ENCODE assay signal across 9 cellular contexts in the genomic region with DNA sequence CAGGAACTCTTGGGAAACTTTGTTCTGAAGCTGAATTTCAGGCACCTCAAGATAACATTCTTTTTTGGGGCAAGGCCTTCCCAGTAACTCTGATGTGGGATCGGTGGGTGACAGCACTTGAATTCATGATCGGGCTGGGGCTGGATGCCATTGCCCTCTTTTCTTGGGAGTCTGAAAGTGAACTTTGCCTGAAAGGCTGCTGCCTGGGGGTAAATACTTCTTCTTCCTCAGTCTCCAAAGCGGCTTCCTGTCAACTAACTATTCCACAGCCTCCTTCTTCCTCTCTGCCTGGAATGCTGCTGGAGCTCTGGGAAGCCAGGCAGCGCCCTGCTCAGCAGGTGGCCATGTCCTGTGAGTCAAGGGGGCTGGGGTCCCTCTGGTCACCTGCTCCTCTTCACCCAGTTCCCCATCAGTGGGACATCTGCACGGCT.
A peak's percentile ranks its signal among the peaks of the same experiment; 100 is the strongest.
DNase-seq lines count a peak whose midpoint lies in the region; TF ChIP-seq lines count a peak whose summit lies in the region.
"Had no signal": no experiment of that assay in that cellular context is flagged by ENCODE, and none has a peak within 500 bp of the region (broad histone marks: within the 10 kb centered on the region; RNA-seq: fewer than 3 reads in every experiment).

No MANE protein-coding gene starts in this region.

- TF ChIP-seq CTCF in HFF-Myc (IDR thresholded peaks at IDR 0.05; ENCODE audit: low read depth, low read length, missing control alignments) (no peak), ascending aorta (IDR thresholded peaks at IDR 0.05) (no peak), liver (IDR thresholded peaks at IDR 0.05; ENCODE audit: low read depth, low read length, missing input control) (no peak), stomach (IDR thresholded peaks at IDR 0.05) (no peak)

- no peak for DNase-seq in HFF-Myc (ENCODE audit: extremely low read depth, low read depth)
- DNase-seq in ascending aorta (ENCODE audit: low spot score in 2 of 2), result no peak
- no peak for DNase-seq in stomach
- no peak for DNase-seq in SKM-1 (lab: John Stamatoyannopoulos, UW; ENCODE audit: unreplicated experiment)
- no peak for DNase-seq in T-helper 9 cell
- DNase-seq in Kasumi-1 (lab: John Stamatoyannopoulos, UW), result no peak
- DNase-seq in GM19240 (ENCODE audit: insufficient read length, low spot score), result no peak
- DNase-seq: activated effector memory CD4-positive, alpha-beta T cell treated with anti-CD3 and anti-CD28 coated beads, Interleukin-2, amount 50 U/mL, for 16 hours had no signal

- H3K36me3 ChIP-seq in ascending aorta (no peaks in the 10 kb centered on the region), liver (ENCODE audit: control insufficient read depth in 4 of 4, insufficient read depth in 3 of 4, low read depth in 1 of 4, low read length in 3 of 4) (no peaks in the 10 kb centered on the region), stomach (no peaks in the 10 kb centered on the region)

- no peaks in the 10 kb centered on the region for H3K9me3 ChIP-seq in ascending aorta
- H3K9me3 ChIP-seq in liver (ENCODE audit: control insufficient read depth in 4 of 4, low read length in 3 of 4), result no peaks in the 10 kb centered on the region
- H3K9me3 ChIP-seq in stomach, result no peaks in the 10 kb centered on the region

- 25% methylated on average over 5 of the region's 5 CpGs for WGBS in liver
- 58 to 72% (median 67%) methylated on average over 5 of the region's 5 CpGs for WGBS in stomach, 5 donors

- H3K27ac ChIP-seq in ascending aorta (peak overlapping the region; percentile 76 to 77), liver (ENCODE audit: low read depth in 1 of 2, low read length in 2 of 2) (peak overlapping the region; percentile 92), stomach (peak overlapping the region; percentile 27 to 93 (median 88))

- H3K4me3 ChIP-seq in HFF-Myc (replicated peaks; ENCODE audit: low read depth, low read length) (peak overlapping the region; percentile 0; the same call in 1 of the 2 replicates), ascending aorta (no peak overlapping the region), liver (ENCODE audit: low read depth in 1 of 3, low read length in 3 of 3) (peak overlapping the region; percentile 30 to 50 (median 32)), stomach (no peak overlapping the region)

- intact Hi-C loops in ascending aorta (cut with DNase I), result loop anchor here (5.0 kb wide), 1 partner anchor 135 kb away; the partner anchor contains the start of gene PRKAR1A
- intact Hi-C loops in stomach (cut with DNase I; ENCODE audit: low total_unique reads), result no loop called here

- no peak for TF ChIP-seq POLR2A in stomach (IDR thresholded peaks at IDR 0.05)

- H3K27me3 ChIP-seq in ascending aorta (no peaks in the 10 kb centered on the region), liver (ENCODE audit: control insufficient read depth in 4 of 4, insufficient read depth in 4 of 4, low read length in 3 of 4) (no peaks in the 10 kb centered on the region), stomach (no peaks in the 10 kb centered on the region)

- TF ChIP-seq EP300 in stomach (IDR thresholded peaks at IDR 0.05), result no peak

- peak overlapping the region; percentile 24 to 39 for H3K9ac ChIP-seq in liver (ENCODE audit: low read depth in 1 of 2, low read length in 2 of 2)

- H3K4me1 ChIP-seq in ascending aorta (peaks cover 12% of the 10 kb centered on the region in 2 donors), liver (ENCODE audit: control insufficient read depth in 4 of 4, insufficient read depth in 4 of 4, low read length in 3 of 4) (peaks cover 7 to 29% (median 22%) of the 10 kb centered on the region in 4 donors), stomach (peaks cover 16 to 23% (median 20%) of the 10 kb centered on the region in 4 donors)

- TF ChIP-seq RAD21 in liver (IDR thresholded peaks at IDR 0.05), result no peak

TF ChIP-seq in liver, 16 proteins besides CTCF, POLR2A, EP300 and RAD21:
- TF ChIP-seq NR2F2 (IDR thresholded peaks at IDR 0.05) (no peak), REST (IDR thresholded peaks at IDR 0.05) (peak; percentile 5), YY1 (IDR thresholded peaks at IDR 0.05) (no peak), EGR1 (IDR thresholded peaks at IDR 0.05; ENCODE audit: low read depth in 2 of 2) (no peak), FOXA1 (IDR thresholded peaks at IDR 0.05) (no peak)
- TF ChIP-seq, protein P1, sequence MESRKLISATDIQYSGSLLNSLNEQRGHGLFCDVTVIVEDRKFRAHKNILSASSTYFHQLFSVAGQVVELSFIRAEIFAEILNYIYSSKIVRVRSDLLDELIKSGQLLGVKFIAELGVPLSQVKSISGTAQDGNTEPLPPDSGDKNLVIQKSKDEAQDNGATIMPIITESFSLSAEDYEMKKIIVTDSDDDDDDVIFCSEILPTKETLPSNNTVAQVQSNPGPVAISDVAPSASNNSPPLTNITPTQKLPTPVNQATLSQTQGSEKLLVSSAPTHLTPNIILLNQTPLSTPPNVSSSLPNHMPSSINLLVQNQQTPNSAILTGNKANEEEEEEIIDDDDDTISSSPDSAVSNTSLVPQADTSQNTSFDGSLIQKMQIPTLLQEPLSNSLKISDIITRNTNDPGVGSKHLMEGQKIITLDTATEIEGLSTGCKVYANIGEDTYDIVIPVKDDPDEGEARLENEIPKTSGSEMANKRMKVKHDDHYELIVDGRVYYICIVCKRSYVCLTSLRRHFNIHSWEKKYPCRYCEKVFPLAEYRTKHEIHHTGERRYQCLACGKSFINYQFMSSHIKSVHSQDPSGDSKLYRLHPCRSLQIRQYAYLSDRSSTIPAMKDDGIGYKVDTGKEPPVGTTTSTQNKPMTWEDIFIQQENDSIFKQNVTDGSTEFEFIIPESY (IDR thresholded peaks at IDR 0.05), result no peak
- TF ChIP-seq, protein P2, sequence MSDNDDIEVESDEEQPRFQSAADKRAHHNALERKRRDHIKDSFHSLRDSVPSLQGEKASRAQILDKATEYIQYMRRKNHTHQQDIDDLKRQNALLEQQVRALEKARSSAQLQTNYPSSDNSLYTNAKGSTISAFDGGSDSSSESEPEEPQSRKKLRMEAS (IDR thresholded peaks at IDR 0.05), result no peak

Comparison
In these comparisons a context has a peak if more than half of its experiments do, and no peak if none do; other contexts are left out.
1. H3K4me3 ChIP-seq: peak in HFF-Myc (single experiment) and liver (3 of 3); none in ascending aorta (0 of 2) and stomach (0 of 4).
2. Peak in every context shown above with its lines, with median percentiles within 50 percentile points of each other: H3K27ac ChIP-seq.